Comparison of ENCODE assay signal across 8 cellular contexts in the genomic region with DNA sequence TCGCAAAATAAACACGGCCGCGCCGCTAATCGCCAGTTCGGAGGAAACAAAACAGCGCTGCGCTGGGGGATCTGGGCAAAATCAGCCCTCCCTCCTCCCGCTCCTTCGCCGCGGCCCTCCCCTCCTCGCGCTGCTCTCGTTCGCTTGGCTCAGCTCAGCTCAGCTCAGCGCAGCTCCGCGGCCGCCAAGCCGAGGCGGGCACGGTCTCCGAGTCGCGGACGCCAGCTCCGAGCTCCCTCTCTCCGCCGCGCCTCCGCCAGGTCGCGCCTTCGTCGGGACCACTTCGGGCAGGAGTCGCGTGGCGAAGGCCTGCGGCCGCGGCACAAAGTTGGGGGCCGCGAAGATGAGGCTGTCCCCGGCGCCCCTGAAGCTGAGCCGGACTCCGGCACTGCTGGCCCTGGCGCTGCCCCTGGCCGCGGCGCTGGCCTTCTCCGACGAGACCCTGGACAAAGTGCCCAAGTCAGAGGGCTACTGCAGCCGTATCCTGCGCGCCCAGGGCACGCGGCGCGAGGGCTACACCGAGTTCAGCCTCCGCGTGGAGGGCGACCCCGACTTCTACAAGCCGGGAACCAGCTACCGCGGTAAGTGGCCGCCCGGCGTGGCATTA. TPM values are rescaled to one million over a fixed set of nuclear protein-coding genes. Genes with fewer than 3 reads are reported as not detected.
DNase-seq lines count a peak whose midpoint lies in the region; ATAC-seq lines count a peak whose summit lies in the region.

A gene (plus strand): TSS at position 162 of the 607 bp plus-strand sequence. CDS start 182 bp downstream, at position 344.

- H3K9me3 ChIP-seq in HUES48 (ENCODE audit: control insufficient read depth, insufficient read depth, low read length), result no peaks in the 10 kb centered on the region
- peaks cover 0 to 3% of the 10 kb centered on the region in 2 donors for H3K9me3 ChIP-seq in esophagus (ENCODE audit: control insufficient read depth in 2 of 2, insufficient read depth in 1 of 2, low read depth in 1 of 2, low read length in 1 of 2)
- no peaks in the 10 kb centered on the region for H3K9me3 ChIP-seq in naive thymus-derived CD4-positive, alpha-beta T cell (ENCODE audit: control insufficient read depth in 2 of 3, low read length in 3 of 3)
- H3K9me3 ChIP-seq in thymus (ENCODE audit: control insufficient read depth), result peaks cover 1% of the 10 kb centered on the region

- 0 out of 2 replicates have a peak within 1 kb of the TSS, but pooled peaks have one; percentile 20 for H3K9ac ChIP-seq in HUES48 (ENCODE audit: low read depth, low read length)

- H3K36me3 ChIP-seq in HUES48 (ENCODE audit: control insufficient read depth, insufficient read depth, low read length) (no peaks in the 10 kb centered on the region), esophagus (ENCODE audit: control insufficient read depth in 2 of 2, insufficient read depth in 2 of 2, low read length in 1 of 2) (no peaks in the 10 kb centered on the region), thymus (ENCODE audit: control insufficient read depth, insufficient read depth) (no peaks in the 10 kb centered on the region)
- no peaks in the 10 kb centered on the region for H3K36me3 ChIP-seq in naive thymus-derived CD4-positive, alpha-beta T cell (ENCODE audit: control insufficient read depth in 2 of 3, insufficient read depth in 3 of 3, low read length in 3 of 3)

- H3K4me1 ChIP-seq in HUES48 (ENCODE audit: control insufficient read depth, insufficient read depth, low read length) (peaks cover 43% of the 10 kb centered on the region), esophagus (ENCODE audit: control insufficient read depth in 2 of 2, insufficient read depth in 2 of 2, low read length in 1 of 2) (peaks cover 0 to 6% of the 10 kb centered on the region in 2 donors), thymus (ENCODE audit: control insufficient read depth, insufficient read depth, low read length) (peaks cover 6% of the 10 kb centered on the region)
- peaks cover 10 to 16% of the 10 kb centered on the region in 2 donors for H3K4me1 ChIP-seq in naive thymus-derived CD4-positive, alpha-beta T cell (ENCODE audit: control insufficient read depth in 2 of 2, insufficient read depth in 2 of 2, low read length in 2 of 2)

- DNase-seq in activated CD8-positive, alpha-beta T cell treated with anti-CD3 and anti-CD28 coated beads, Interleukin-2, amount 10 ng/mL, durations not matched to agents 7 days and 5 days, result peak; percentile 59
- peak in 7 of 9 donors; percentile 34 to 57 (median 42) for DNase-seq in naive thymus-derived CD4-positive, alpha-beta T cell
- no peak for DNase-seq in MV-4-11 (lab: John Stamatoyannopoulos, UW)

- POLR2A ChIA-PET in activated CD8-positive, alpha-beta T cell treated with anti-CD3 and anti-CD28 coated beads, Interleukin-2, amount 10 ng/mL, durations not matched to agents 7 days and 5 days (lab: Charles Lee), result no interaction called here
- POLR2A ChIA-PET in naive thymus-derived CD4-positive, alpha-beta T cell (lab: Charles Lee), result interaction anchor here (0.7 to 2.2 kb wide), 10 partner anchors 8 to 116 kb away, joined by 3 to 9 read pairs (median 4); no protein-coding TSS in a partner anchor

- peaks cover 72% of the 10 kb centered on the region for H3K27me3 Mint-ChIP-seq in activated CD8-positive, alpha-beta T cell treated with anti-CD3 and anti-CD28 coated beads, Interleukin-2, amount 10 ng/mL, durations not matched to agents 7 days and 5 days (ENCODE audit: low read depth)
- H3K27me3 Mint-ChIP-seq in naive thymus-derived CD4-positive, alpha-beta T cell, result peaks cover 55 to 88% (median 62%) of the 10 kb centered on the region in 5 donors

- intact Hi-C loops in naive thymus-derived CD4-positive, alpha-beta T cell (cut with micrococcal nuclease), result loop anchor here in 1 of 2 donors (1.0 to 10.0 kb wide), 5 partner anchors 38 to 942 kb away; a partner anchor contains a TSS

- H3K4me3 Mint-ChIP-seq in activated CD8-positive, alpha-beta T cell treated with anti-CD3 and anti-CD28 coated beads, Interleukin-2, amount 10 ng/mL, durations not matched to agents 7 days and 5 days, result peak within 1 kb of the TSS; percentile 59
- H3K4me3 Mint-ChIP-seq in naive thymus-derived CD4-positive, alpha-beta T cell, result peak within 1 kb of the TSS; percentile 68 to 86 (median 77)

- H3K4me3 ChIP-seq in HUES48 (ENCODE audit: low read depth, low read length) (peak within 1 kb of the TSS; percentile 66), esophagus (ENCODE audit: low read depth in 1 of 2, low read length in 2 of 2) (peak within 1 kb of the TSS; percentile 25 to 48), thymus (ENCODE audit: low read length) (peak within 1 kb of the TSS; percentile 28)
- peak within 1 kb of the TSS; percentile 34 for H3K4me3 ChIP-seq in naive thymus-derived CD4-positive, alpha-beta T cell (ENCODE audit: low read length)

- CTCF ChIA-PET in activated CD8-positive, alpha-beta T cell treated with anti-CD3 and anti-CD28 coated beads, Interleukin-2, amount 10 ng/mL, durations not matched to agents 7 days and 5 days (lab: Charles Lee), result interaction anchor here (0.6 to 5.8 kb wide), 9 partner anchors 10 to 492 kb away, joined by 3 to 37 read pairs (median 5); no protein-coding TSS in a partner anchor
- CTCF ChIA-PET in naive thymus-derived CD4-positive, alpha-beta T cell (lab: Charles Lee), result interaction anchor here (0.8 to 2.8 kb wide), 13 partner anchors 8 to 288 kb away, joined by 3 to 7 read pairs (median 3); no protein-coding TSS in a partner anchor

- peak within 1 kb of the TSS; percentile 14 for H3K27ac Mint-ChIP-seq in activated CD8-positive, alpha-beta T cell treated with anti-CD3 and anti-CD28 coated beads, Interleukin-2, amount 10 ng/mL, durations not matched to agents 7 days and 5 days
- peak within 1 kb of the TSS in 1 of 9 donors; percentile 55 for H3K27ac Mint-ChIP-seq in naive thymus-derived CD4-positive, alpha-beta T cell

- H3K27ac ChIP-seq in HUES48 (ENCODE audit: low read depth, low read length), result no peak within 1 kb of the TSS
- peak within 1 kb of the TSS; percentile 38 to 47 for H3K27ac ChIP-seq in esophagus (ENCODE audit: low read depth in 2 of 2, low read length in 1 of 2)
- no peak within 1 kb of the TSS for H3K27ac ChIP-seq in naive thymus-derived CD4-positive, alpha-beta T cell (ENCODE audit: low read depth, low read length)
- no peak within 1 kb of the TSS for H3K27ac ChIP-seq in thymus (ENCODE audit: low read depth)

- H3K27me3 ChIP-seq in HUES48 (ENCODE audit: control insufficient read depth, insufficient read depth, low read length) (peaks cover 82% of the 10 kb centered on the region), esophagus (ENCODE audit: control insufficient read depth in 1 of 2, insufficient read depth in 2 of 2, low read length in 2 of 2) (peaks cover 0 to 14% of the 10 kb centered on the region in 2 donors), thymus (ENCODE audit: control insufficient read depth, insufficient read depth) (peaks cover 55% of the 10 kb centered on the region)
- peaks cover 6 to 21% of the 10 kb centered on the region in 2 donors for H3K27me3 ChIP-seq in naive thymus-derived CD4-positive, alpha-beta T cell (ENCODE audit: control insufficient read depth in 2 of 2, insufficient read depth in 2 of 2, low read length in 2 of 2)

- peaks cover 11% of the 10 kb centered on the region for H3K4me1 Mint-ChIP-seq in activated CD8-positive, alpha-beta T cell treated with anti-CD3 and anti-CD28 coated beads, Interleukin-2, amount 10 ng/mL, durations not matched to agents 7 days and 5 days (ENCODE audit: low read depth)
- H3K4me1 Mint-ChIP-seq in naive thymus-derived CD4-positive, alpha-beta T cell, result peaks cover 4 to 18% (median 13%) of the 10 kb centered on the region in 7 donors

- WGBS in esophagus, 2 donors, result 0 to 2% methylated on average over 70 to 74 of the region's 74 CpGs
- WGBS in thymus, result under 1% methylated on average over 74 of the region's 74 CpGs

- H3K36me3 Mint-ChIP-seq in activated CD8-positive, alpha-beta T cell treated with anti-CD3 and anti-CD28 coated beads, Interleukin-2, amount 10 ng/mL, durations not matched to agents 7 days and 5 days (ENCODE audit: low read depth), result no peaks in the 10 kb centered on the region
- peaks cover 0 to 1% (median 0%) of the 10 kb centered on the region in 5 donors for H3K36me3 Mint-ChIP-seq in naive thymus-derived CD4-positive, alpha-beta T cell

- no peaks in the 10 kb centered on the region for H3K9me3 Mint-ChIP-seq in activated CD8-positive, alpha-beta T cell treated with anti-CD3 and anti-CD28 coated beads, Interleukin-2, amount 10 ng/mL, durations not matched to agents 7 days and 5 days (ENCODE audit: insufficient read depth)
- H3K9me3 Mint-ChIP-seq in naive thymus-derived CD4-positive, alpha-beta T cell, result no peaks in the 10 kb centered on the region

- peak; percentile 82 for ATAC-seq in activated CD8-positive, alpha-beta T cell treated with anti-CD3 and anti-CD28 coated beads, Interleukin-2, amount 10 ng/mL, durations not matched to agents 7 days and 5 days
- ATAC-seq in naive thymus-derived CD4-positive, alpha-beta T cell, result peak; percentile 81
- no peak for ATAC-seq in HG03378 (IDR thresholded peaks at IDR 0.05; ENCODE audit: unreplicated experiment)
- ATAC-seq in GM18502 (IDR thresholded peaks at IDR 0.05; ENCODE audit: poor library complexity, unreplicated experiment), result no peak

RNA-seq across cellular contexts. Expression of the gene that starts here (rescaled TPM):
- under 1 TPM; 0.42 to 0.47 TPM for total RNA-seq in activated CD8-positive, alpha-beta T cell treated with anti-CD3 and anti-CD28 coated beads, Interleukin-2, amount 10 ng/mL, durations not matched to agents 7 days and 5 days
- polyA plus RNA-seq in esophagus (1 to 10 TPM in 1 of 2 donors, under 1 TPM in 1; 0.75 to 3.0 TPM), thymus (1.6 TPM)
- 10 to 100 TPM in 2 of 5 experiments, 1 to 10 TPM in 3; 1.6 to 20.8 (median 3.9) TPM for total RNA-seq in naive thymus-derived CD4-positive, alpha-beta T cell
- polyA plus RNA-seq in naive thymus-derived CD4-positive, alpha-beta T cell, result under 1 TPM; 0.35 to 0.45 TPM

Comparison
In these comparisons a context has a peak if more than half of its experiments do, and no peak if none do; other contexts are left out.
1. Peak in DNase-seq and ATAC-seq in activated CD8-positive, alpha-beta T cell treated with anti-CD3 and anti-CD28 coated beads, Interleukin-2, amount 10 ng/mL, durations not matched to agents 7 days and 5 days; RNA of the gene not detected or under 1 TPM.
2. H3K27ac ChIP-seq: peak in esophagus (2 of 2); none in HUES48 (single experiment), naive thymus-derived CD4-positive, alpha-beta T cell (single experiment) and thymus (single experiment).
3. Peak in every context shown above with its lines, with median percentiles within 50 percentile points of each other: H3K4me3 ChIP-seq.